Comparison of ENCODE assay signal across 34 cellular contexts in genomic region chr1:204602871-204603542, GRCh38.
"Had no signal": no experiment of that assay in that cellular context is flagged by ENCODE, and none has a peak within 500 bp of the region (broad histone marks: within the 10 kb centered on the region; RNA-seq: fewer than 3 reads in every experiment).

No MANE protein-coding gene starts in this region.

- H3K4me3 ChIP-seq: adrenal gland, breast epithelium, cardiac muscle cell, coronary artery, dorsolateral prefrontal cortex had no signal

- ATAC-seq: activated naive CD8-positive, alpha-beta T cell treated with anti-CD3 and anti-CD28 coated beads, Interleukin-2, amount 50 U/mL, for 24 hours; esophagus mucosa had no signal

- H3K36me3 ChIP-seq: adrenal gland, breast epithelium, cardiac muscle cell had no signal

- H3K36me3 Mint-ChIP-seq: brain, WTC11 had no signal

- H3K27me3 ChIP-seq: adrenal gland, breast epithelium, dorsolateral prefrontal cortex had no signal

- H3K27me3 Mint-ChIP-seq: activated CD4-positive, alpha-beta T cell treated with anti-CD3 and anti-CD28 coated beads, Interleukin-2, amount 10 ng/mL, durations not matched to agents 7 days and 5 days; activated naive CD4-positive, alpha-beta T cell treated with anti-CD3 and anti-CD28 coated beads, Interleukin-2, amount 50 U/mL, for 24 hours; activated naive CD8-positive, alpha-beta T cell treated with anti-CD3 and anti-CD28 coated beads for 36 hours; activated naive CD8-positive, alpha-beta T cell treated with anti-CD3 and anti-CD28 coated beads, Interleukin-2, amount 50 U/mL, for 24 hours; activated T-cell treated with anti-CD3 and anti-CD28 coated beads, Interleukin-2, amount 50 U/mL, for 24 hours had no signal

- H3K9me3 Mint-ChIP-seq: activated CD4-positive, alpha-beta memory T cell treated with anti-CD3 and anti-CD28 coated beads, Interleukin-2, amount 10 ng/mL, durations not matched to agents 7 days and 5 days; activated CD4-positive, alpha-beta T cell treated with anti-CD3 and anti-CD28 coated beads, Interleukin-2, amount 10 ng/mL, durations not matched to agents 7 days and 5 days; activated naive CD4-positive, alpha-beta T cell treated with anti-CD3 and anti-CD28 coated beads for 36 hours; activated naive CD4-positive, alpha-beta T cell treated with anti-CD3 and anti-CD28 coated beads, Interleukin-2, amount 50 U/mL, for 24 hours; activated naive CD8-positive, alpha-beta T cell treated with anti-CD3 and anti-CD28 coated beads for 36 hours; activated naive CD8-positive, alpha-beta T cell treated with anti-CD3 and anti-CD28 coated beads, Interleukin-2, amount 50 U/mL, for 24 hours; activated T-cell treated with anti-CD3 and anti-CD28 coated beads, Interleukin-2, amount 50 U/mL, for 24 hours; activated T-helper 2 cell treated with anti-CD3 and anti-CD28 coated beads, Interferon-gamma antibody, Interleukin-2, Interleukin-4, amounts not matched to agents 10 μg/mL and 5 μg/mL and 100 μg/mL, durations not matched to agents 14 hours and 24 hours and 36 hours; dendritic cell treated with granulocyte-macrophage colony-stimulating factor and Interleukin-4, amounts not matched to agents 40 ng/mL and 50 ng/mL, for 4 days; endodermal cell had no signal

- DNase-seq: activated CD4-positive, alpha-beta memory T cell treated with anti-CD3 and anti-CD28 coated beads, Interleukin-2, amount 10 ng/mL, durations not matched to agents 7 days and 5 days; activated CD4-positive, alpha-beta T cell treated with anti-CD3 and anti-CD28 coated beads for 1 hour; activated CD4-positive, alpha-beta T cell treated with anti-CD3 and anti-CD28 coated beads for 4 hours; activated CD4-positive, alpha-beta T cell treated with anti-CD3 and anti-CD28 coated beads, Interleukin-2, amount 10 ng/mL, durations not matched to agents 7 days and 5 days; activated CD4-positive, alpha-beta T cell treated with anti-CD3 and anti-CD28 coated beads, Interleukin-2, amount 50 U/mL, for 4 hours; activated CD8-positive, alpha-beta memory T cell treated with anti-CD3 and anti-CD28 coated beads, Interleukin-2, amount 50 U/mL, for 48 hours; activated effector memory CD4-positive, alpha-beta T cell treated with anti-CD3 and anti-CD28 coated beads, Interleukin-2, amount 50 U/mL, for 16 hours; activated naive CD4-positive, alpha-beta T cell treated with anti-CD3 and anti-CD28 coated beads for 36 hours; activated naive CD8-positive, alpha-beta T cell treated with anti-CD3 and anti-CD28 coated beads for 36 hours; activated naive CD8-positive, alpha-beta T cell treated with anti-CD3 and anti-CD28 coated beads, Interleukin-2, amount 50 U/mL, for 24 hours; activated T-cell treated with anti-CD3 and anti-CD28 coated beads for 4 hours; activated T-cell treated with anti-CD3 and anti-CD28 coated beads, Interleukin-2, amount 50 U/mL, for 24 hours; adrenal gland; amygdala; aorta; central memory CD4-positive, alpha-beta T cell; cerebellar nuclear complex; dorsolateral prefrontal cortex; effector memory CD4-positive, alpha-beta T cell; endodermal cell; foreskin fibroblast; head of caudate nucleus; T-helper 2 cell had no signal

- H3K4me3 Mint-ChIP-seq: activated CD4-positive, alpha-beta memory T cell treated with anti-CD3 and anti-CD28 coated beads, Interleukin-2, amount 10 ng/mL, durations not matched to agents 7 days and 5 days; activated CD4-positive, alpha-beta T cell treated with anti-CD3 and anti-CD28 coated beads, Interleukin-2, amount 10 ng/mL, durations not matched to agents 7 days and 5 days; activated naive CD4-positive, alpha-beta T cell treated with anti-CD3 and anti-CD28 coated beads for 36 hours; activated naive CD4-positive, alpha-beta T cell treated with anti-CD3 and anti-CD28 coated beads, Interleukin-2, amount 50 U/mL, for 24 hours; activated naive CD8-positive, alpha-beta T cell treated with anti-CD3 and anti-CD28 coated beads for 36 hours; activated naive CD8-positive, alpha-beta T cell treated with anti-CD3 and anti-CD28 coated beads, Interleukin-2, amount 50 U/mL, for 24 hours; activated T-cell treated with anti-CD3 and anti-CD28 coated beads, Interleukin-2, amount 50 U/mL, for 24 hours; dendritic cell treated with granulocyte-macrophage colony-stimulating factor and Interleukin-4, amounts not matched to agents 40 ng/mL and 50 ng/mL, for 4 days; endodermal cell; WTC11 had no signal

- H3K27ac Mint-ChIP-seq: activated CD4-positive, alpha-beta memory T cell treated with anti-CD3 and anti-CD28 coated beads, Interleukin-2, amount 10 ng/mL, durations not matched to agents 7 days and 5 days; activated CD4-positive, alpha-beta T cell treated with anti-CD3 and anti-CD28 coated beads, Interleukin-2, amount 10 ng/mL, durations not matched to agents 7 days and 5 days; activated naive CD4-positive, alpha-beta T cell treated with anti-CD3 and anti-CD28 coated beads for 36 hours; activated naive CD8-positive, alpha-beta T cell treated with anti-CD3 and anti-CD28 coated beads for 36 hours; activated naive CD8-positive, alpha-beta T cell treated with anti-CD3 and anti-CD28 coated beads, Interleukin-2, amount 50 U/mL, for 24 hours; activated T-cell treated with anti-CD3 and anti-CD28 coated beads, Interleukin-2, amount 50 U/mL, for 24 hours; activated T-helper 2 cell treated with anti-CD3 and anti-CD28 coated beads, Interferon-gamma antibody, Interleukin-2, Interleukin-4, amounts not matched to agents 10 μg/mL and 5 μg/mL and 100 μg/mL, durations not matched to agents 14 hours and 24 hours and 36 hours; dendritic cell treated with granulocyte-macrophage colony-stimulating factor and Interleukin-4, amounts not matched to agents 40 ng/mL and 50 ng/mL, for 4 days; endodermal cell had no signal

- H3K9me3 ChIP-seq: adrenal gland, breast epithelium had no signal

- H3K4me1 ChIP-seq: adrenal gland, breast epithelium had no signal

- H3K4me1 Mint-ChIP-seq: activated CD4-positive, alpha-beta memory T cell treated with anti-CD3 and anti-CD28 coated beads, Interleukin-2, amount 10 ng/mL, durations not matched to agents 7 days and 5 days; activated CD4-positive, alpha-beta T cell treated with anti-CD3 and anti-CD28 coated beads, Interleukin-2, amount 10 ng/mL, durations not matched to agents 7 days and 5 days; activated naive CD4-positive, alpha-beta T cell treated with anti-CD3 and anti-CD28 coated beads, Interleukin-2, amount 50 U/mL, for 24 hours; activated naive CD8-positive, alpha-beta T cell treated with anti-CD3 and anti-CD28 coated beads for 36 hours; activated naive CD8-positive, alpha-beta T cell treated with anti-CD3 and anti-CD28 coated beads, Interleukin-2, amount 50 U/mL, for 24 hours; endodermal cell had no signal

- FAIRE-seq: frontal cortex had no signal

- H3K27ac ChIP-seq: adrenal gland, breast epithelium, cardiac muscle cell, coronary artery, dorsolateral prefrontal cortex, VCaP had no signal
